Comparison of ENCODE assay signal across 2 cellular contexts in the genomic region with DNA sequence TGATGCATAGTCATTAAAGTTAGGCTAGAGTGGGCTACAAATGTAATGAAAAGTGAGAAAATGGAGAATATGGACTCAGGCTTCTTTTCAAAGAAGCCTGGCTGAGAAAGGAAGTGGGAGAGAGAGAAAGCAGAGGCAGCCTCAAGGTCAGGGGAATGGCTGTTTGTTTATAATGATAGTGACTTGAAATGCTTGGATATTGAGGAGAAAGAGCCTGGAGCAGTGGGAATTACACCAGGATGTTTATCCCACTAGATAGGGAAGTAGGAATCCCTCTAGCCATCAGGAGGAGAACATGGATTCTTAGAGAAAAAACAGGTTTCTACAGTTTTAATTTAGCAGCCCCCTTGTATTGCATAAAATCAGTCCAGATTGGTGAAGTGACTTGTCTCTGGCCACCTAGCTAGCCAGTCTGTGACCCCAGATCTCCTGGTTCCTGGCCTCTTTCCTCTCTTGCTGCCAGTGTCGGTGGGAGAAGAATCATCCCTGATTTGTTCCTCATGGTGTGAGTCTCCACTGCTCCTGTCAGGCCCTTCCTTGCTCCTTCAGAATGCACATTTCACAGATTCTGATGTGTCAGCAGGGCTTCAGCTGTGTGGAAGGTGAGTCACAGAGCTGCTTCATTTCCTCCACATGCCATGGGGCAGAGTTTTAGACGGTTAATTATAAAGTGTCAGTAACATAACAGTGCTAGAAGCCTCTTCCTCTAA.
TF ChIP-seq lines count a peak whose summit lies in the region.

No MANE protein-coding gene starts in this region.

TF ChIP-seq in SK-N-SH treated with all-trans-retinoic acid at 6 μM for 48 hours, 23 proteins besides CTCF, POLR2A, EP300 and RAD21 (continued from another document):
- TF ChIP-seq, protein P1, sequence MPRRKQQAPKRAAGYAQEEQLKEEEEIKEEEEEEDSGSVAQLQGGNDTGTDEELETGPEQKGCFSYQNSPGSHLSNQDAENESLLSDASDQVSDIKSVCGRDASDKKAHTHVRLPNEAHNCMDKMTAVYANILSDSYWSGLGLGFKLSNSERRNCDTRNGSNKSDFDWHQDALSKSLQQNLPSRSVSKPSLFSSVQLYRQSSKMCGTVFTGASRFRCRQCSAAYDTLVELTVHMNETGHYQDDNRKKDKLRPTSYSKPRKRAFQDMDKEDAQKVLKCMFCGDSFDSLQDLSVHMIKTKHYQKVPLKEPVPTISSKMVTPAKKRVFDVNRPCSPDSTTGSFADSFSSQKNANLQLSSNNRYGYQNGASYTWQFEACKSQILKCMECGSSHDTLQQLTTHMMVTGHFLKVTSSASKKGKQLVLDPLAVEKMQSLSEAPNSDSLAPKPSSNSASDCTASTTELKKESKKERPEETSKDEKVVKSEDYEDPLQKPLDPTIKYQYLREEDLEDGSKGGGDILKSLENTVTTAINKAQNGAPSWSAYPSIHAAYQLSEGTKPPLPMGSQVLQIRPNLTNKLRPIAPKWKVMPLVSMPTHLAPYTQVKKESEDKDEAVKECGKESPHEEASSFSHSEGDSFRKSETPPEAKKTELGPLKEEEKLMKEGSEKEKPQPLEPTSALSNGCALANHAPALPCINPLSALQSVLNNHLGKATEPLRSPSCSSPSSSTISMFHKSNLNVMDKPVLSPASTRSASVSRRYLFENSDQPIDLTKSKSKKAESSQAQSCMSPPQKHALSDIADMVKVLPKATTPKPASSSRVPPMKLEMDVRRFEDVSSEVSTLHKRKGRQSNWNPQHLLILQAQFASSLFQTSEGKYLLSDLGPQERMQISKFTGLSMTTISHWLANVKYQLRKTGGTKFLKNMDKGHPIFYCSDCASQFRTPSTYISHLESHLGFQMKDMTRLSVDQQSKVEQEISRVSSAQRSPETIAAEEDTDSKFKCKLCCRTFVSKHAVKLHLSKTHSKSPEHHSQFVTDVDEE (CRISPR knock-in tag; IDR thresholded peaks at IDR 0.05) = no peak
- TF ChIP-seq CSDC2 (CRISPR knock-in tag; IDR thresholded peaks at IDR 0.05) (no peak), TOX (CRISPR knock-in tag; IDR thresholded peaks at IDR 0.05; ENCODE audit: borderline replicate concordance) (no peak), ISL1 (CRISPR knock-in tag; IDR thresholded peaks at IDR 0.05) (no peak), ZNF8 (CRISPR knock-in tag; IDR thresholded peaks at IDR 0.05) (no peak)
TF ChIP-seq in SK-N-SH treated with all-trans-retinoic acid at 6 μM for 48 hours: peak in this region for 0.

TF ChIP-seq in SK-N-SH, 30 proteins besides CTCF, POLR2A, EP300 and RAD21 (continued from another document):
- TF ChIP-seq, protein P2, sequence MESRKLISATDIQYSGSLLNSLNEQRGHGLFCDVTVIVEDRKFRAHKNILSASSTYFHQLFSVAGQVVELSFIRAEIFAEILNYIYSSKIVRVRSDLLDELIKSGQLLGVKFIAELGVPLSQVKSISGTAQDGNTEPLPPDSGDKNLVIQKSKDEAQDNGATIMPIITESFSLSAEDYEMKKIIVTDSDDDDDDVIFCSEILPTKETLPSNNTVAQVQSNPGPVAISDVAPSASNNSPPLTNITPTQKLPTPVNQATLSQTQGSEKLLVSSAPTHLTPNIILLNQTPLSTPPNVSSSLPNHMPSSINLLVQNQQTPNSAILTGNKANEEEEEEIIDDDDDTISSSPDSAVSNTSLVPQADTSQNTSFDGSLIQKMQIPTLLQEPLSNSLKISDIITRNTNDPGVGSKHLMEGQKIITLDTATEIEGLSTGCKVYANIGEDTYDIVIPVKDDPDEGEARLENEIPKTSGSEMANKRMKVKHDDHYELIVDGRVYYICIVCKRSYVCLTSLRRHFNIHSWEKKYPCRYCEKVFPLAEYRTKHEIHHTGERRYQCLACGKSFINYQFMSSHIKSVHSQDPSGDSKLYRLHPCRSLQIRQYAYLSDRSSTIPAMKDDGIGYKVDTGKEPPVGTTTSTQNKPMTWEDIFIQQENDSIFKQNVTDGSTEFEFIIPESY (IDR thresholded peaks at IDR 0.05; ENCODE audit: borderline replicate concordance, low read depth) = no peak
- TF ChIP-seq MEF2A (IDR thresholded peaks at IDR 0.05; ENCODE audit: borderline replicate concordance, low read depth) = no peak
- no peak for TF ChIP-seq FOXM1 (IDR thresholded peaks at IDR 0.05; ENCODE audit: low read depth)
- TF ChIP-seq POLR2AphosphoS5 (IDR thresholded peaks at IDR 0.05; ENCODE audit: low read depth, low read length) = no peak
- TF ChIP-seq SIN3A (IDR thresholded peaks at IDR 0.05; ENCODE audit: borderline replicate concordance, low read depth, low read length) = no peak
- TF ChIP-seq GABPA (IDR thresholded peaks at IDR 0.05; ENCODE audit: low read depth) = no peak
